8 cellular contexts compared by ENCODE assay signal in genomic region chr17:47776330-47777197, GRCh38. TPM values are rescaled to one million over a fixed set of nuclear protein-coding genes. Genes with fewer than 3 reads are reported as not detected.
A peak's percentile ranks its signal among the peaks of the same experiment; 100 is the strongest.
DNase-seq lines count a peak whose midpoint lies in the region; ATAC-seq and TF ChIP-seq lines count a peak whose summit lies in the region.

No MANE protein-coding gene starts in this region.

- DNase-seq in AML-193 (lab: John Stamatoyannopoulos, UW), result peak; percentile 62 to 68
- DNase-seq in NCI-H2196 treated with DMSO at 0.1 percent for 48 hours (lab: John Stamatoyannopoulos, UW; ENCODE audit: unreplicated experiment), result peak; percentile 53
- DNase-seq in activated CD4-positive, alpha-beta T cell treated with anti-CD3 and anti-CD28 coated beads, Interleukin-2, amount 50 U/mL, for 48 hours, result peak; percentile 21 to 34
- DNase-seq in fibroblast of mammary gland (ENCODE audit: low read depth), result peak; percentile 68
- peak; percentile 13 for DNase-seq in pulmonary artery endothelial cell (ENCODE audit: low read depth, low spot score)
- no peak for DNase-seq in KG1 (lab: John Stamatoyannopoulos, UW)

- peak; percentile 76 for TF ChIP-seq CTCF in GM12874 (IDR thresholded peaks at IDR 0.05; ENCODE audit: insufficient read depth, low read depth, low read length)
- TF ChIP-seq CTCF in fibroblast of mammary gland (conservative IDR thresholded peaks at IDR 0.05; ENCODE audit: control insufficient read depth, insufficient read depth, low read depth, low read length), result peak; percentile 78

- no peak for ATAC-seq in GM19467 (IDR thresholded peaks at IDR 0.05; ENCODE audit: unreplicated experiment)

- H3K4me3 ChIP-seq in fibroblast of mammary gland (ENCODE audit: control insufficient read depth, low read depth, low read length), result no peak overlapping the region

RNA-seq across cellular contexts. Expression of gene TBX21, which starts 43.5 kb away (rescaled TPM):
- total RNA-seq in pulmonary artery endothelial cell, result not detected in 2 replicates

RNA-seq across cellular contexts. Expression of gene OSBPL7, which starts 45.0 kb away (rescaled TPM):
- 9.0 and 13.2 TPM in 2 replicates for total RNA-seq in pulmonary artery endothelial cell

RNA-seq across cellular contexts. Expression of gene MRPL10, which starts 54.8 kb away (rescaled TPM):
- 23.9 and 29.6 TPM in 2 replicates for total RNA-seq in pulmonary artery endothelial cell

RNA-seq across cellular contexts. Expression of gene LRRC46, which starts 54.9 kb away (rescaled TPM):
- total RNA-seq in pulmonary artery endothelial cell, result not detected in 2 replicates
